In the genomic region with DNA sequence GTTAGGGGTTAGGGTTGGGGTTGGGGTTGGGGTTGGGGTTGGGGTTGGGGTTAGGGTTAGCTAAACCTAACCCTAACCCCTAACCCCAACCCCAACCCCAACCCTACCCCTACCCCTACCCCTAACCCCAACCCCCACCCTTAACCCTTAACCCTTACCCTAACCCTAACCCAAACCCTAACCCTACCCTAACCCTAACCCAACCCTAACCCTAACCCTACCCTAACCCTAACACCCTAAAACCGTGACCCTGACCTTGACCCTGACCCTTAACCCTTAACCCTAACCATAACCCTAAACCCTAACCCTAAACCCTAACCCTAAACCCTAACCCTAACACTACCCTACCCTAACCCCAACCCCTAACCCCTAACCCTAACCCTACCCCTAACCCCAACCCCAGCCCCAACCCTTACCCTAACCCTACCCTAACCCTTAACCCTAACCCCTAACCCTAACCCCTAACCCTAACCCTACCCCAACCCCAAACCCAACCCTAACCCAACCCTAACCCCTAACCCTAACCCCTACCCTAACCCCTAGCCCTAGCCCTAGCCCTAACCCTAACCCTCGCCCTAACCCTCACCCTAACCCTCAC, we compare ENCODE assay signal across 8 cellular contexts. TPM values are rescaled to one million over a fixed set of nuclear protein-coding genes. Genes with fewer than 3 reads are reported as not detected.
A peak's percentile ranks its signal among the peaks of the same experiment; 100 is the strongest.
DNase-seq lines count a peak whose midpoint lies in the region; ATAC-seq and TF ChIP-seq lines count a peak whose summit lies in the region.

No MANE protein-coding gene starts in this region.

- no peaks in the 10 kb centered on the region for H3K9me3 Mint-ChIP-seq in natural killer cell

- TF ChIP-seq CTCF in natural killer cell (IDR thresholded peaks at IDR 0.05) (no peak), GM10248 (IDR thresholded peaks at IDR 0.05; ENCODE audit: control extremely low read depth, extremely low read depth, low read depth, missing control alignments) (no peak)

- H3K9me3 ChIP-seq in BLaER1 treated with 17β-estradiol and CSF1 and Interleukin-3, amounts not matched to agents 10 nM and 100 nM (replicated peaks in 1 of 11) = peaks cover 0 to 13% (median 3%) of the 10 kb centered on the region in 11 experiments; a peak in 8 of 22 replicates
- H3K9me3 ChIP-seq in KOPT-K1 (ENCODE audit: insufficient read depth, low read length, poor library complexity, severe bottlenecking) (no peaks in the 10 kb centered on the region), ectodermal cell (ENCODE audit: control insufficient read depth, low read length) (no peaks in the 10 kb centered on the region)

- WGBS in ectodermal cell, 2 experiments = 54 to 68% methylated on average over 2 of the region's 2 CpGs

- POLR2A ChIA-PET in GM10248 (lab: Yijun Ruan, JAX) = no interaction called here

- H3K36me3 ChIP-seq in BLaER1 treated with 17β-estradiol and CSF1 and Interleukin-3, amounts not matched to agents 10 nM and 100 nM = no peaks in the 10 kb centered on the region
- H3K36me3 ChIP-seq in KOPT-K1 (ENCODE audit: insufficient read depth, low read length) (no peaks in the 10 kb centered on the region; the same call in 1 of the 2 replicates), ectodermal cell (ENCODE audit: control insufficient read depth, insufficient read depth, low read length) (no peaks in the 10 kb centered on the region)

- H3K27ac ChIP-seq in BLaER1 treated with 17β-estradiol and CSF1 and Interleukin-3, amounts not matched to agents 10 nM and 100 nM = peak overlapping the region in 2 of 11 experiments; percentile 53 to 58; a peak in 5 of 22 replicates
- H3K27ac ChIP-seq in KOPT-K1 (ENCODE audit: low read depth, low read length, poor library complexity, severe bottlenecking) (peak overlapping the region; percentile 82), ectodermal cell (ENCODE audit: insufficient read depth, low read depth, low read length, poor library complexity, severe bottlenecking) (peak overlapping the region; percentile 44)

- peak overlapping the region; percentile 91 to 94 for H3K27ac Mint-ChIP-seq in natural killer cell

- H3K27me3 Mint-ChIP-seq in natural killer cell (ENCODE audit: low read depth in 2 of 2) = no peaks in the 10 kb centered on the region

- DNase-seq in natural killer cell = no peak
- no peak for DNase-seq in GM10248 (ENCODE audit: extremely low spot score)
- DNase-seq in globus pallidus (ENCODE audit: low spot score) = no peak
- no peak for DNase-seq in NCI-H1092 treated with DMSO at 0.1 percent for 48 hours (lab: John Stamatoyannopoulos, UW)
- no peak for DNase-seq in hippocampal formation (lab: John Stamatoyannopoulos, UW)

- no peaks in the 10 kb centered on the region for H3K4me1 ChIP-seq in BLaER1 treated with 17β-estradiol and CSF1 and Interleukin-3, amounts not matched to agents 10 nM and 100 nM
- no peaks in the 10 kb centered on the region for H3K4me1 ChIP-seq in ectodermal cell (ENCODE audit: control insufficient read depth, insufficient read depth, low read length)

- H3K4me1 Mint-ChIP-seq in natural killer cell = peaks cover 5 to 10% of the 10 kb centered on the region in 2 donors

- peak overlapping the region in 9 of 11 experiments; percentile 46 to 62 (median 57); a peak in 7 of 22 replicates for H3K9ac ChIP-seq in BLaER1 treated with 17β-estradiol and CSF1 and Interleukin-3, amounts not matched to agents 10 nM and 100 nM

- CTCF ChIA-PET in GM10248 (lab: Yijun Ruan, JAX) = interaction anchor here (0.9 to 2.4 kb wide), 8 partner anchors 26 to 376 kb away, joined by 3 to 25 read pairs (median 4); no protein-coding TSS in a partner anchor

- no peaks in the 10 kb centered on the region for H3K27me3 ChIP-seq in BLaER1 treated with 17β-estradiol and CSF1 and Interleukin-3, amounts not matched to agents 10 nM and 100 nM
- H3K27me3 ChIP-seq in ectodermal cell (ENCODE audit: control insufficient read depth, insufficient read depth, low read length, poor library complexity, severe bottlenecking) = no peaks in the 10 kb centered on the region

- no peaks in the 10 kb centered on the region for H4K20me1 ChIP-seq in BLaER1 treated with 17β-estradiol and CSF1 and Interleukin-3, amounts not matched to agents 10 nM and 100 nM

- ATAC-seq in natural killer cell = peak in 2 of 3 donors; percentile 36 to 70

- peak overlapping the region; percentile 89 for H3K4me3 Mint-ChIP-seq in natural killer cell

- intact Hi-C loops in natural killer cell (cut with micrococcal nuclease) = no loop called here

- no peak overlapping the region for H3K4me2 ChIP-seq in BLaER1 treated with 17β-estradiol and CSF1 and Interleukin-3, amounts not matched to agents 10 nM and 100 nM

- no peaks in the 10 kb centered on the region for H3K36me3 Mint-ChIP-seq in natural killer cell

- peak overlapping the region in 8 of 10 experiments; percentile 38 to 60 (median 48); a peak in 15 of 20 replicates for H3K4me3 ChIP-seq in BLaER1 treated with 17β-estradiol and CSF1 and Interleukin-3, amounts not matched to agents 10 nM and 100 nM
- H3K4me3 ChIP-seq in ectodermal cell (ENCODE audit: insufficient read depth, low read depth, low read length) = peak overlapping the region; percentile 62

RNA-seq across cellular contexts. Expression of a gene that starts 24.1 kb away (rescaled TPM):
- 30.0 TPM for polyA plus RNA-seq in ectodermal cell (2013, experiment 1 of 4)
- 31.8 TPM for polyA plus RNA-seq in ectodermal cell (2013, experiment 2 of 4)
- polyA plus RNA-seq in ectodermal cell (2013, experiment 3 of 4) = 17.6 TPM
- polyA plus RNA-seq in ectodermal cell (2013, experiment 4 of 4) = 23.4 TPM
- 10 to 100 TPM; 16.7 to 23.5 (median 22.5) TPM for total RNA-seq in natural killer cell
